8 cellular contexts compared by ENCODE assay signal in the genomic region with DNA sequence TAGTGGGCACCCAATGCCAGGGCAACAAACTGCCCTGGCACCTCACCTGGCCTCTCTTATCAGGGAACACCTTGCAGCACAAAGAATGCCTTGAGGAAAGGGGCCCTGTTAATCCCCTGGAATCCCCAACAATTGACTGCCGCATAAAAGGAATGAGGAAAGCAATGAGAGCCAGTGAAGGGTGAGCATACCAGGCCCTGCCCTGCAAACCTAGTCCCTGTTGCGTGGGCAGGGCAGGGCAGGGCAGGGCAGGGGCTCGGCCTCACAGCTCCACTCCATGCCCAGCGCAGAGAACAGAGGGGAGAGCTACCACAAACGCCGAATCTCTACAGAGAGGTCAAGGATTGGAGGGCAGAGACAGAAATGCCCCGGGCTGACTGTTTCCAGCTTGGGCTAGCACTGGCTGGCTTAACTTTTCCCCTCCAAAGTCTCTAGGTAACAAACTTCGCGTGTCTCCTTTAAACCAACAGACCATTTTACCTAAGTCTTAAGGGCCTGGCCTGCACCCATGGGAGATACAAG. TPM values are rescaled to one million over a fixed set of nuclear protein-coding genes. Genes with fewer than 3 reads are reported as not detected.
DNase-seq lines count a peak whose midpoint lies in the region; ATAC-seq, FAIRE-seq and TF ChIP-seq lines count a peak whose summit lies in the region.

No MANE protein-coding gene starts in this region.

- H3K36me3 ChIP-seq in right atrium auricular region (no peaks in the 10 kb centered on the region), sigmoid colon (no peaks in the 10 kb centered on the region)

- H3K18ac ChIP-seq in H9 (ENCODE audit: insufficient read length, low read depth, low read length): no peak overlapping the region

- H3K27me3 Mint-ChIP-seq in H9 (ENCODE audit: low read depth): peaks cover 23% of the 10 kb centered on the region
- H3K27me3 Mint-ChIP-seq in activated T-helper 2 cell treated with anti-CD3 and anti-CD28 coated beads, Interferon-gamma antibody, Interleukin-2, Interleukin-4, amounts not matched to agents 10 μg/mL and 5 μg/mL and 100 μg/mL, durations not matched to agents 14 hours and 24 hours and 36 hours (ENCODE audit: low read depth): no peaks in the 10 kb centered on the region

- no peak overlapping the region for H2BK120ac ChIP-seq in H9 (ENCODE audit: low read depth, low read length, poor library complexity, severe bottlenecking)

- intact Hi-C loops in activated T-helper 2 cell treated with anti-CD3 and anti-CD28 coated beads, Interferon-gamma antibody, Interleukin-2, Interleukin-4, amounts not matched to agents 10 μg/mL and 5 μg/mL and 100 μg/mL, durations not matched to agents 14 hours and 24 hours and 36 hours (cut with micrococcal nuclease): loop anchor here (1.0 to 10.0 kb wide), 4 partner anchors 8 to 869 kb away; no protein-coding TSS in a partner anchor
- intact Hi-C loops in sigmoid colon (cut with DNase I): loop anchor here (2.0 to 10.0 kb wide), 2 partner anchors 45 to 829 kb away; no protein-coding TSS in a partner anchor

- no peak overlapping the region for H4K8ac ChIP-seq in H9 (replicated peaks; ENCODE audit: insufficient read length, low read depth, low read length)

- H3K23me2 ChIP-seq in H9 (ENCODE audit: insufficient read length, low read depth, low read length, poor library complexity, severe bottlenecking): peaks cover 6% of the 10 kb centered on the region

- H3K9me3 ChIP-seq in A549 (no peaks in the 10 kb centered on the region), H9 (ENCODE audit: control insufficient read depth, low read depth, low read length) (no peaks in the 10 kb centered on the region), right atrium auricular region (no peaks in the 10 kb centered on the region), sigmoid colon (no peaks in the 10 kb centered on the region)

- TF ChIP-seq RAD21 in A549 (conservative IDR thresholded peaks at IDR 0.05 in 1 of 2, IDR thresholded peaks at IDR 0.05 in 1 of 2): no peak

- no peaks in the 10 kb centered on the region for H3K36me3 Mint-ChIP-seq in H9 (ENCODE audit: insufficient read depth in 1 of 3, low read depth in 3 of 3)
- peaks cover 32% of the 10 kb centered on the region for H3K36me3 Mint-ChIP-seq in activated T-helper 2 cell treated with anti-CD3 and anti-CD28 coated beads, Interferon-gamma antibody, Interleukin-2, Interleukin-4, amounts not matched to agents 10 μg/mL and 5 μg/mL and 100 μg/mL, durations not matched to agents 14 hours and 24 hours and 36 hours (ENCODE audit: low read depth)

- TF ChIP-seq CTCF in A549 (IDR thresholded peaks at IDR 0.05): no peak
- TF ChIP-seq CTCF in H9 (conservative IDR thresholded peaks at IDR 0.05): no peak
- TF ChIP-seq CTCF in right atrium auricular region (IDR thresholded peaks at IDR 0.05): no peak
- no peak for TF ChIP-seq CTCF in sigmoid colon (IDR thresholded peaks at IDR 0.05)

- H3K4me2 ChIP-seq in A549: peak overlapping the region; percentile 84
- H3K4me2 ChIP-seq in H9 (ENCODE audit: insufficient read depth, insufficient read length, low read length): peak overlapping the region; percentile 66

- H3K4me3 Mint-ChIP-seq in H9: peak overlapping the region; percentile 78 to 93
- peak overlapping the region; percentile 97 for H3K4me3 Mint-ChIP-seq in activated T-helper 2 cell treated with anti-CD3 and anti-CD28 coated beads, Interferon-gamma antibody, Interleukin-2, Interleukin-4, amounts not matched to agents 10 μg/mL and 5 μg/mL and 100 μg/mL, durations not matched to agents 14 hours and 24 hours and 36 hours (ENCODE audit: low read depth)

- H3K27ac ChIP-seq in A549: peak overlapping the region; percentile 97
- no peak overlapping the region for H3K27ac ChIP-seq in H9 (ENCODE audit: insufficient read length, low read depth, low read length)
- peak overlapping the region; percentile 97 to 100 for H3K27ac ChIP-seq in right atrium auricular region
- H3K27ac ChIP-seq in sigmoid colon: peak overlapping the region; percentile 96 to 99 (median 96)

- H3K4me1 Mint-ChIP-seq in H9: peaks cover 48 to 51% of the 10 kb centered on the region in 2 experiments
- H3K4me1 Mint-ChIP-seq in activated T-helper 2 cell treated with anti-CD3 and anti-CD28 coated beads, Interferon-gamma antibody, Interleukin-2, Interleukin-4, amounts not matched to agents 10 μg/mL and 5 μg/mL and 100 μg/mL, durations not matched to agents 14 hours and 24 hours and 36 hours (ENCODE audit: low read depth): peaks cover 54% of the 10 kb centered on the region

- H2BK15ac ChIP-seq in H9 (ENCODE audit: low read depth, low read length): no peak overlapping the region

- peak overlapping the region; percentile 70 to 98 (median 78); a peak in 5 of 7 replicates for H3K27ac Mint-ChIP-seq in H9
- H3K27ac Mint-ChIP-seq in activated T-helper 2 cell treated with anti-CD3 and anti-CD28 coated beads, Interferon-gamma antibody, Interleukin-2, Interleukin-4, amounts not matched to agents 10 μg/mL and 5 μg/mL and 100 μg/mL, durations not matched to agents 14 hours and 24 hours and 36 hours: peak overlapping the region; percentile 86

- POLR2A ChIA-PET in A549 (lab: Yijun Ruan, JAX): interaction anchor here (1.1 to 2.0 kb wide), 3 partner anchors 20 to 60 kb away, joined by 3 to 6 read pairs (median 4); no protein-coding TSS in a partner anchor

- DNase-seq in A549 (ENCODE audit: low read depth in 1 of 2, low spot score in 1 of 2) (peak in 1 of 2 experiments; percentile 28), H9 (no peak), right atrium auricular region (ENCODE audit: low spot score) (no peak), sigmoid colon (no peak), middle frontal gyrus (ENCODE audit: extremely low spot score, low spot score) (no peak), GDM1 (lab: John Stamatoyannopoulos, UW) (no peak)
- DNase-seq in activated T-helper 2 cell treated with anti-CD3 and anti-CD28 coated beads, Interferon-gamma antibody, Interleukin-2, Interleukin-4, amounts not matched to agents 10 μg/mL and 5 μg/mL and 100 μg/mL, durations not matched to agents 14 hours and 24 hours and 36 hours (ENCODE audit: low spot score): no peak

- H2BK12ac ChIP-seq in H9 (ENCODE audit: insufficient read length, low read depth, low read length): no peak overlapping the region

- peak overlapping the region; percentile 17 for H3K9ac ChIP-seq in H9 (ENCODE audit: extremely low read depth, insufficient read length, low read length)

- no peak overlapping the region for H4K91ac ChIP-seq in H9 (ENCODE audit: insufficient read length, low read depth, low read length)

- peak; percentile 27 to 36; a peak in 4 of 6 replicates for ATAC-seq in A549
- no peak for ATAC-seq in GM19397 (IDR thresholded peaks at IDR 0.05; ENCODE audit: unreplicated experiment)

- no peak overlapping the region for H3K56ac ChIP-seq in H9 (ENCODE audit: insufficient read length, low read depth, low read length)

- no peak for FAIRE-seq in A549 (lab: Jason Lieb, UNC)

- H3K4ac ChIP-seq in H9 (ENCODE audit: low read depth, low read length): no peak overlapping the region

- H3K9me3 Mint-ChIP-seq in H9: no peaks in the 10 kb centered on the region
- H3K9me3 Mint-ChIP-seq in activated T-helper 2 cell treated with anti-CD3 and anti-CD28 coated beads, Interferon-gamma antibody, Interleukin-2, Interleukin-4, amounts not matched to agents 10 μg/mL and 5 μg/mL and 100 μg/mL, durations not matched to agents 14 hours and 24 hours and 36 hours: no peaks in the 10 kb centered on the region

- H4K20me1 ChIP-seq in H9 (ENCODE audit: control insufficient read depth, insufficient read depth, insufficient read length): no peaks in the 10 kb centered on the region

- 0% methylated on average over 6 of the region's 9 CpGs for WGBS in A549 (ENCODE audit: missing lambda C conversion rate)
- WGBS in H9 (ENCODE audit: extremely low coverage, insufficient read length, low lambda C conversion rate): no CpG with 5 or more reads among the region's 9 CpGs
- WGBS in sigmoid colon, 2 donors: 3 to 19% methylated on average over 9 of the region's 9 CpGs

- no peak overlapping the region for H3K23ac ChIP-seq in H9 (ENCODE audit: insufficient read length, low read depth, low read length)

- H2BK20ac ChIP-seq in H9 (ENCODE audit: low read depth, low read length, poor library complexity, severe bottlenecking): no peak overlapping the region

- H3K79me1 ChIP-seq in H9 (ENCODE audit: insufficient read depth, low read depth, low read length, poor library complexity, severe bottlenecking): peaks cover 5% of the 10 kb centered on the region

- no peak overlapping the region; the same call in 1 of the 2 replicates for H3K14ac ChIP-seq in H9 (ENCODE audit: insufficient read depth, low read length)

- no peak overlapping the region for H3T11ph ChIP-seq in H9 (ENCODE audit: low read length)

- H3K79me2 ChIP-seq in H9 (ENCODE audit: insufficient read depth, low read length): peaks cover 7% of the 10 kb centered on the region; the same call in 1 of the 2 replicates

- no peak overlapping the region for H4K5ac ChIP-seq in H9 (ENCODE audit: insufficient read length, low read depth, low read length)

- H2AK5ac ChIP-seq in H9 (ENCODE audit: insufficient read length, low read length): no peak overlapping the region

- H2BK5ac ChIP-seq in H9 (ENCODE audit: insufficient read length, low read length): no peak overlapping the region

- H3K27me3 ChIP-seq in H9 (ENCODE audit: insufficient read depth, low read length) (no peaks in the 10 kb centered on the region), right atrium auricular region (no peaks in the 10 kb centered on the region), sigmoid colon (no peaks in the 10 kb centered on the region)

- TF ChIP-seq POLR2A in A549 (IDR thresholded peaks at IDR 0.05; ENCODE audit: low read length) (no peak), sigmoid colon (IDR thresholded peaks at IDR 0.05) (peak in 1 of 2 donors; percentile 64)

- H3K4me3 ChIP-seq in A549 (peak overlapping the region; percentile 95), right atrium auricular region (peak overlapping the region; percentile 86 to 92), sigmoid colon (peak overlapping the region; percentile 70 to 93 (median 86))

- no peak overlapping the region for H2AFZ ChIP-seq in H9 (ENCODE audit: low read length)

- CTCF ChIA-PET in A549 (lab: Yijun Ruan, JAX): interaction anchor here (0.6 to 5.3 kb wide), 9 partner anchors 13 to 130 kb away, joined by 3 to 41 read pairs (median 4); no protein-coding TSS in a partner anchor

- TF ChIP-seq EP300 in A549 (IDR thresholded peaks at IDR 0.05) (no peak), sigmoid colon (IDR thresholded peaks at IDR 0.05) (no peak)

- H3K4me1 ChIP-seq in A549 (peaks cover 68% of the 10 kb centered on the region), H9 (ENCODE audit: insufficient read depth, low read length) (peaks cover 10% of the 10 kb centered on the region), right atrium auricular region (peaks cover 0 to 74% of the 10 kb centered on the region in 2 donors), sigmoid colon (peaks cover 0 to 91% (median 78%) of the 10 kb centered on the region in 4 donors)

RNA-seq across cellular contexts. Expression of gene ANXA11, which starts 1.1 kb away (rescaled TPM):
- polyA plus RNA-seq in A549 (2011; rRNA removed) (92.6 and 123 TPM in 2 replicates), A549 (2017; fragmentation: RNase III; extraction: RNeasy Plus Mini Kit Qiagen cat#74134 plus additional on column Dnase treatment) (117 to 121 TPM (median 119 TPM) in 3 replicates), sigmoid colon (100 to 1,000 TPM; 170 to 323 (median 199) TPM)
- 98.4 and 119 TPM in 2 replicates for polyA plus RNA-seq in A549 (2012; cell fraction: cytosol; rRNA removed)
- polyA plus RNA-seq in A549 (2012; cell fraction: nucleus; rRNA removed): 109 and 134 TPM in 2 replicates
- polyA minus RNA-seq in A549 (2011; rRNA and poly(A)+ RNA removed): 78.8 and 93.8 TPM in 2 replicates
- total RNA-seq in H9 (2021) (64.0 and 68.1 TPM in 2 replicates), right atrium auricular region (100 to 1,000 TPM; 224 to 266 TPM), sigmoid colon (100 to 1,000 TPM in 1 of 4 donors, 10 to 100 TPM in 3; 63.2 to 109 (median 75.7) TPM)
- 251 and 264 TPM in 2 replicates for total RNA-seq in activated T-helper 2 cell treated with anti-CD3 and anti-CD28 coated beads, Interferon-gamma antibody, Interleukin-2, Interleukin-4, amounts not matched to agents 10 μg/mL and 5 μg/mL and 100 μg/mL, durations not matched to agents 14 hours and 24 hours and 36 hours
